In genomic region chr1:78385744-78386462, GRCh38 we compare ENCODE assay signal across 15 cellular contexts.
A peak's percentile ranks its signal among the peaks of the same experiment; 100 is the strongest.
DNase-seq lines count a peak whose midpoint lies in the region; ATAC-seq and TF ChIP-seq lines count a peak whose summit lies in the region.
"Had no signal": no experiment of that assay in that cellular context is flagged by ENCODE, and none has a peak within 500 bp of the region (broad histone marks: within the 10 kb centered on the region; RNA-seq: fewer than 3 reads in every experiment).

No MANE protein-coding gene starts in this region.

- no TSS peak for BruUV-seq in PC-9 (replicated peaks; lab: Mats Ljungman, UMichigan)
- BruUV-seq in A673 (replicated peaks; lab: Mats Ljungman, UMichigan), result no TSS peak

- CTCF ChIA-PET in PC-9 (lab: Charles Lee), result no interaction called here
- CTCF ChIA-PET in A673 (lab: Charles Lee), result no interaction called here

- H3K4me3 ChIP-seq in PC-9 (no peak overlapping the region), A673 (ENCODE audit: low read depth, low read length, poor library complexity, severe bottlenecking) (no peak overlapping the region)
- H3K4me3 ChIP-seq: A549, pancreas, upper lobe of right lung had no signal

- no peak overlapping the region for H3K4me2 ChIP-seq in PC-9
- H3K4me2 ChIP-seq: A549 had no signal

- peak; percentile 92 for ATAC-seq in GM18502 (IDR thresholded peaks at IDR 0.05; ENCODE audit: poor library complexity, unreplicated experiment)
- ATAC-seq in GM19438 (IDR thresholded peaks at IDR 0.05; ENCODE audit: low read depth, unreplicated experiment), result peak; percentile 88
- peak; percentile 93 for ATAC-seq in HG02642 (IDR thresholded peaks at IDR 0.05; ENCODE audit: poor library complexity, unreplicated experiment)
- ATAC-seq in HG03196 (IDR thresholded peaks at IDR 0.05; ENCODE audit: unreplicated experiment), result peak; percentile 96
- ATAC-seq: A549, pancreas, upper lobe of right lung, WTC11 had no signal

- no peak for DNase-seq in GM20000 (ENCODE audit: low spot score)
- no peak for DNase-seq in PC-9
- DNase-seq in A673 (ENCODE audit: low spot score), result no peak
- no peak for DNase-seq in putamen (ENCODE audit: low spot score)
- DNase-seq: amygdala, Kasumi-1, NCI-H2029 treated with DMSO at 0.1 percent for 48 hours, pancreas, upper lobe of right lung had no signal

- no peaks in the 10 kb centered on the region for H3K9me3 ChIP-seq in PC-9 (ENCODE audit: insufficient read depth, low read depth)
- no peaks in the 10 kb centered on the region for H3K9me3 ChIP-seq in A673 (ENCODE audit: low read depth, low read length, poor library complexity, severe bottlenecking)
- H3K9me3 ChIP-seq: A549, pancreas, upper lobe of right lung had no signal

- no peaks in the 10 kb centered on the region for H3K9me2 ChIP-seq in PC-9 (ENCODE audit: insufficient read depth)

- no peak overlapping the region for H2AFZ ChIP-seq in PC-9

- TF ChIP-seq CTCF in GM20000 (IDR thresholded peaks at IDR 0.05; ENCODE audit: extremely low read depth, missing control alignments), result no peak
- no peak for TF ChIP-seq CTCF in PC-9 (conservative IDR thresholded peaks at IDR 0.05)
- TF ChIP-seq CTCF in A673 (conservative IDR thresholded peaks at IDR 0.05; ENCODE audit: low read depth, low read length), result no peak

- no peak overlapping the region for H3K27ac ChIP-seq in PC-9
- H3K27ac ChIP-seq in A673 (ENCODE audit: low read depth, low read length, poor library complexity, severe bottlenecking), result no peak overlapping the region
- H3K27ac ChIP-seq: A549, pancreas, upper lobe of right lung had no signal

- no peaks in the 10 kb centered on the region for H3K79me2 ChIP-seq in PC-9 (ENCODE audit: low read depth)

- H3K4me1 ChIP-seq in PC-9 (replicated peaks; ENCODE audit: insufficient read depth) (peaks cover 8% of the 10 kb centered on the region; the same call in 1 of the 2 replicates), A673 (ENCODE audit: insufficient read depth, low read length, poor library complexity, severe bottlenecking) (no peaks in the 10 kb centered on the region)
- H3K4me1 ChIP-seq: A549, pancreas, upper lobe of right lung had no signal

- H4K20me1 ChIP-seq in PC-9 (ENCODE audit: insufficient read depth), result no peaks in the 10 kb centered on the region

- POLR2A ChIA-PET in PC-9 (lab: Charles Lee; ENCODE audit: unreplicated experiment), result no interaction called here
- POLR2A ChIA-PET in A673 (lab: Charles Lee; ENCODE audit: low non-redundant PET), result no interaction called here

- intact Hi-C loops in PC-9 (cut with micrococcal nuclease; ENCODE audit: unreplicated experiment), result no loop called here
- intact Hi-C loops in A673 (cut with micrococcal nuclease; ENCODE audit: unreplicated experiment), result no loop called here

- H3K27me3 ChIP-seq in PC-9 (ENCODE audit: insufficient read depth, low read depth) (no peaks in the 10 kb centered on the region), A673 (replicated peaks; ENCODE audit: insufficient read depth, low read depth, low read length, poor library complexity) (no peaks in the 10 kb centered on the region)
- H3K27me3 ChIP-seq: pancreas, upper lobe of right lung had no signal

- no peaks in the 10 kb centered on the region for H3F3A ChIP-seq in PC-9 (ENCODE audit: insufficient read depth, low read depth)

- H3K36me3 ChIP-seq in PC-9 (ENCODE audit: low read depth) (no peaks in the 10 kb centered on the region), A673 (ENCODE audit: insufficient read depth, low read length, poor library complexity, severe bottlenecking) (no peaks in the 10 kb centered on the region)
- H3K36me3 ChIP-seq: pancreas, upper lobe of right lung had no signal
